Comparison of ENCODE assay signal across 19 cellular contexts in genomic region chr2:216616083-216616678, GRCh38.
"Had no signal": no experiment of that assay in that cellular context is flagged by ENCODE, and none has a peak within 500 bp of the region (broad histone marks: within the 10 kb centered on the region; RNA-seq: fewer than 3 reads in every experiment).

No MANE protein-coding gene starts in this region.

- ATAC-seq: heart left ventricle; naive thymus-derived CD4-positive, alpha-beta T cell had no signal

- DNase-seq: colonic mucosa; dermis blood vessel endothelial cell; foreskin melanocyte; heart left ventricle; hippocampal formation; left colon; mammary epithelial cell; naive thymus-derived CD4-positive, alpha-beta T cell; nephron progenitor cell; posterior cingulate gyrus; sigmoid colon; stimulated activated CD4-positive, alpha-beta T cell treated with anti-CD3 and anti-CD28 coated beads, Interleukin-2, amount 100 ng/mL, for 24 hours; stimulated activated CD4-positive, alpha-beta T cell treated with anti-CD3 and anti-CD28 coated beads, Interleukin-4, amount 100 ng/mL, for 4 hours; stimulated activated naive CD4-positive, alpha-beta T cell; stomach; substantia nigra; transverse colon had no signal

- H3K9me3 Mint-ChIP-seq: naive thymus-derived CD4-positive, alpha-beta T cell; nephron progenitor cell had no signal

- H3K27ac ChIP-seq: colonic mucosa, heart left ventricle, sigmoid colon, skin epidermis, thoracic aorta, transverse colon had no signal

- H3K36me3 ChIP-seq: colonic mucosa, heart left ventricle, sigmoid colon, stomach, thoracic aorta, transverse colon had no signal

- H3K4me1 ChIP-seq: colonic mucosa had no signal

- H3K27me3 ChIP-seq: colonic mucosa, heart left ventricle, sigmoid colon, stomach, transverse colon had no signal

- H3K27ac Mint-ChIP-seq: naive thymus-derived CD4-positive, alpha-beta T cell had no signal

- H3K9me3 ChIP-seq: colonic mucosa, heart left ventricle, sigmoid colon, stomach, thoracic aorta, transverse colon had no signal

- H3K4me3 ChIP-seq: colonic mucosa, heart left ventricle, sigmoid colon, skin epidermis, stomach, thoracic aorta, transverse colon had no signal

- H3K4me3 Mint-ChIP-seq: naive thymus-derived CD4-positive, alpha-beta T cell; nephron progenitor cell had no signal
